In the genomic region with DNA sequence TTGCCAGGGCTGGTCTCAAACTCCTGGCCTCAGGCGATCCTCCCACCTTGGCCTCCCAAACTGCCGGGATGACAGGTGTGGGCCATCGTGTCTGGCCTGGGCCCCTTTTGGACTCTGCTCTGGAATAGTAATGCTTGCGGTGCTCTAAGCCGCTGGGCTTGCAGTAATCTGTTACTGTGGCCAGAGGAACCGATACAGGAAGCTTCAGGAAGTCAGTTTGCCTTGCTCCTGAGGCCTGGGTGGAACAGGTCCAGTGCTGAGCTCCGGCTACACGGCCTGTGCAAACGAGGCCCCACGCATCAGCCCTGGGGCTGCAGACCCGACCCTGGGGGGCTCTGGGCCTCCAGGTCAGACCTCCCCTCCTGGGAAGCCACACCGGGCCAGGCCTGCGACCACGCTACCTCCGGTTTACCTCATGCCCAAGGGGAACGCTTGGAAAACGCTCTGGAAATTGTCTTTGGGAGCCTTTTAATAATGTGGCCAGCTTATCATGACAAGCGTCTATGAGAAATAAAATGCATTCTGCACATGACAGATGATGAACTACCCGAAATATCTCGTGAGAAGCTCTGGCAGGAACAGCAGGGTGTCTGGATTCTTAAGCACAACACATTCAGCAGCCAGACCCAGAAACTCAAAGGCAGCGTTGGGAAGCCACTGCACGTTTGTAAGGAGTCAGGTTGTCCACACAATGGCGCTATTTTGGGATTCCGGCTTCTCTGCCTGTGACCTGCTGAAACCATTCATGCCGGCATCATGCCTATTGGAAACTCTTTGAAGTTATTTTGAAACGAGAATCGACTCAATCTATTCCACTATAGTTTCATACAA, we compare ENCODE assay signal across 2 cellular contexts.
A peak's percentile ranks its signal among the peaks of the same experiment; 100 is the strongest.
TF ChIP-seq lines count a peak whose summit lies in the region.

No MANE protein-coding gene starts in this region.

TF ChIP-seq in GM23338, 12 proteins besides CTCF, POLR2A, EP300 and RAD21 (continues in another document):
- TF ChIP-seq, protein P1, sequence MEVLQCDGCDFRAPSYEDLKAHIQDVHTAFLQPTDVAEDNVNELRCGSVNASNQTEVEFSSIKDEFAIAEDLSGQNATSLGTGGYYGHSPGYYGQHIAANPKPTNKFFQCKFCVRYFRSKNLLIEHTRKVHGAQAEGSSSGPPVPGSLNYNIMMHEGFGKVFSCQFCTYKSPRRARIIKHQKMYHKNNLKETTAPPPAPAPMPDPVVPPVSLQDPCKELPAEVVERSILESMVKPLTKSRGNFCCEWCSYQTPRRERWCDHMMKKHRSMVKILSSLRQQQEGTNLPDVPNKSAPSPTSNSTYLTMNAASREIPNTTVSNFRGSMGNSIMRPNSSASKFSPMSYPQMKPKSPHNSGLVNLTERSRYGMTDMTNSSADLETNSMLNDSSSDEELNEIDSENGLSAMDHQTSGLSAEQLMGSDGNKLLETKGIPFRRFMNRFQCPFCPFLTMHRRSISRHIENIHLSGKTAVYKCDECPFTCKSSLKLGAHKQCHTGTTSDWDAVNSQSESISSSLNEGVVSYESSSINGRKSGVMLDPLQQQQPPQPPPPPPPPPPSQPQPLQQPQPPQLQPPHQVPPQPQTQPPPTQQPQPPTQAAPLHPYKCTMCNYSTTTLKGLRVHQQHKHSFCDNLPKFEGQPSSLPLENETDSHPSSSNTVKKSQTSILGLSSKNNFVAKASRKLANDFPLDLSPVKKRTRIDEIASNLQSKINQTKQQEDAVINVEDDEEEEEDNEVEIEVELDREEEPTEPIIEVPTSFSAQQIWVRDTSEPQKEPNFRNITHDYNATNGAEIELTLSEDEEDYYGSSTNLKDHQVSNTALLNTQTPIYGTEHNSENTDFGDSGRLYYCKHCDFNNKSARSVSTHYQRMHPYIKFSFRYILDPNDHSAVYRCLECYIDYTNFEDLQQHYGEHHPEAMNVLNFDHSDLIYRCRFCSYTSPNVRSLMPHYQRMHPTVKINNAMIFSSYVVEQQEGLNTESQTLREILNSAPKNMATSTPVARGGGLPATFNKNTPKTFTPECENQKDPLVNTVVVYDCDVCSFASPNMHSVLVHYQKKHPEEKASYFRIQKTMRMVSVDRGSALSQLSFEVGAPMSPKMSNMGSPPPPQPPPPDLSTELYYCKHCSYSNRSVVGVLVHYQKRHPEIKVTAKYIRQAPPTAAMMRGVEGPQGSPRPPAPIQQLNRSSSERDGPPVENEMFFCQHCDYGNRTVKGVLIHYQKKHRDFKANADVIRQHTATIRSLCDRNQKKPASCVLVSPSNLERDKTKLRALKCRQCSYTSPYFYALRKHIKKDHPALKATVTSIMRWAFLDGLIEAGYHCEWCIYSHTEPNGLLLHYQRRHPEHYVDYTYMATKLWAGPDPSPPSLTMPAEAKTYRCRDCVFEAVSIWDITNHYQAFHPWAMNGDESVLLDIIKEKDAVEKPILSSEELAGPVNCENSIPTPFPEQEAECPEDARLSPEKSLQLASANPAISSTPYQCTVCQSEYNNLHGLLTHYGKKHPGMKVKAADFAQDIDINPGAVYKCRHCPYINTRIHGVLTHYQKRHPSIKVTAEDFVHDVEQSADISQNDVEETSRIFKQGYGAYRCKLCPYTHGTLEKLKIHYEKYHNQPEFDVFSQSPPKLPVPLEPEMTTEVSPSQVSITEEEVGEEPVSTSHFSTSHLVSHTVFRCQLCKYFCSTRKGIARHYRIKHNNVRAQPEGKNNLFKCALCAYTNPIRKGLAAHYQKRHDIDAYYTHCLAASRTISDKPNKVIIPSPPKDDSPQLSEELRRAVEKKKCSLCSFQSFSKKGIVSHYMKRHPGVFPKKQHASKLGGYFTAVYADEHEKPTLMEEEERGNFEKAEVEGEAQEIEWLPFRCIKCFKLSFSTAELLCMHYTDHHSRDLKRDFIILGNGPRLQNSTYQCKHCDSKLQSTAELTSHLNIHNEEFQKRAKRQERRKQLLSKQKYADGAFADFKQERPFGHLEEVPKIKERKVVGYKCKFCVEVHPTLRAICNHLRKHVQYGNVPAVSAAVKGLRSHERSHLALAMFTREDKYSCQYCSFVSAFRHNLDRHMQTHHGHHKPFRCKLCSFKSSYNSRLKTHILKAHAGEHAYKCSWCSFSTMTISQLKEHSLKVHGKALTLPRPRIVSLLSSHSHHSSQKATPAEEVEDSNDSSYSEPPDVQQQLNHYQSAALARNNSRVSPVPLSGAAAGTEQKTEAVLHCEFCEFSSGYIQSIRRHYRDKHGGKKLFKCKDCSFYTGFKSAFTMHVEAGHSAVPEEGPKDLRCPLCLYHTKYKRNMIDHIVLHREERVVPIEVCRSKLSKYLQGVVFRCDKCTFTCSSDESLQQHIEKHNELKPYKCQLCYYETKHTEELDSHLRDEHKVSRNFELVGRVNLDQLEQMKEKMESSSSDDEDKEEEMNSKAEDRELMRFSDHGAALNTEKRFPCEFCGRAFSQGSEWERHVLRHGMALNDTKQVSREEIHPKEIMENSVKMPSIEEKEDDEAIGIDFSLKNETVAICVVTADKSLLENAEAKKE (CRISPR knock-in tag; IDR thresholded peaks at IDR 0.05): no peak
- TF ChIP-seq ZNF114 (CRISPR knock-in tag; IDR thresholded peaks at IDR 0.05) (no peak), NANOG (IDR thresholded peaks at IDR 0.05; ENCODE audit: borderline replicate concordance) (no peak), CREB1 (CRISPR knock-in tag; IDR thresholded peaks at IDR 0.05; ENCODE audit: low read depth) (no peak), ZNF331 (CRISPR knock-in tag; IDR thresholded peaks at IDR 0.05; ENCODE audit: low read depth) (no peak)
- TF ChIP-seq, protein P2, sequence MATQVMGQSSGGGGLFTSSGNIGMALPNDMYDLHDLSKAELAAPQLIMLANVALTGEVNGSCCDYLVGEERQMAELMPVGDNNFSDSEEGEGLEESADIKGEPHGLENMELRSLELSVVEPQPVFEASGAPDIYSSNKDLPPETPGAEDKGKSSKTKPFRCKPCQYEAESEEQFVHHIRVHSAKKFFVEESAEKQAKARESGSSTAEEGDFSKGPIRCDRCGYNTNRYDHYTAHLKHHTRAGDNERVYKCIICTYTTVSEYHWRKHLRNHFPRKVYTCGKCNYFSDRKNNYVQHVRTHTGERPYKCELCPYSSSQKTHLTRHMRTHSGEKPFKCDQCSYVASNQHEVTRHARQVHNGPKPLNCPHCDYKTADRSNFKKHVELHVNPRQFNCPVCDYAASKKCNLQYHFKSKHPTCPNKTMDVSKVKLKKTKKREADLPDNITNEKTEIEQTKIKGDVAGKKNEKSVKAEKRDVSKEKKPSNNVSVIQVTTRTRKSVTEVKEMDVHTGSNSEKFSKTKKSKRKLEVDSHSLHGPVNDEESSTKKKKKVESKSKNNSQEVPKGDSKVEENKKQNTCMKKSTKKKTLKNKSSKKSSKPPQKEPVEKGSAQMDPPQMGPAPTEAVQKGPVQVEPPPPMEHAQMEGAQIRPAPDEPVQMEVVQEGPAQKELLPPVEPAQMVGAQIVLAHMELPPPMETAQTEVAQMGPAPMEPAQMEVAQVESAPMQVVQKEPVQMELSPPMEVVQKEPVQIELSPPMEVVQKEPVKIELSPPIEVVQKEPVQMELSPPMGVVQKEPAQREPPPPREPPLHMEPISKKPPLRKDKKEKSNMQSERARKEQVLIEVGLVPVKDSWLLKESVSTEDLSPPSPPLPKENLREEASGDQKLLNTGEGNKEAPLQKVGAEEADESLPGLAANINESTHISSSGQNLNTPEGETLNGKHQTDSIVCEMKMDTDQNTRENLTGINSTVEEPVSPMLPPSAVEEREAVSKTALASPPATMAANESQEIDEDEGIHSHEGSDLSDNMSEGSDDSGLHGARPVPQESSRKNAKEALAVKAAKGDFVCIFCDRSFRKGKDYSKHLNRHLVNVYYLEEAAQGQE (IDR thresholded peaks at IDR 0.05; ENCODE audit: unreplicated experiment): no peak
- TF ChIP-seq, protein P3, sequence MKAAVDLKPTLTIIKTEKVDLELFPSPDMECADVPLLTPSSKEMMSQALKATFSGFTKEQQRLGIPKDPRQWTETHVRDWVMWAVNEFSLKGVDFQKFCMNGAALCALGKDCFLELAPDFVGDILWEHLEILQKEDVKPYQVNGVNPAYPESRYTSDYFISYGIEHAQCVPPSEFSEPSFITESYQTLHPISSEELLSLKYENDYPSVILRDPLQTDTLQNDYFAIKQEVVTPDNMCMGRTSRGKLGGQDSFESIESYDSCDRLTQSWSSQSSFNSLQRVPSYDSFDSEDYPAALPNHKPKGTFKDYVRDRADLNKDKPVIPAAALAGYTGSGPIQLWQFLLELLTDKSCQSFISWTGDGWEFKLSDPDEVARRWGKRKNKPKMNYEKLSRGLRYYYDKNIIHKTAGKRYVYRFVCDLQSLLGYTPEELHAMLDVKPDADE (IDR thresholded peaks at IDR 0.05): no peak

TF ChIP-seq in SK-N-SH, 30 proteins besides CTCF, POLR2A, EP300 and RAD21 (continued from another document):
- TF ChIP-seq MXI1 (IDR thresholded peaks at IDR 0.05; ENCODE audit: low read depth, low read length): peak; percentile 90
- no peak for TF ChIP-seq RXRA (IDR thresholded peaks at IDR 0.05; ENCODE audit: borderline replicate concordance, low read depth)
- peak; percentile 91 for TF ChIP-seq CHD2 (IDR thresholded peaks at IDR 0.05; ENCODE audit: low read length, partially characterized antibody)
- TF ChIP-seq, protein P4, sequence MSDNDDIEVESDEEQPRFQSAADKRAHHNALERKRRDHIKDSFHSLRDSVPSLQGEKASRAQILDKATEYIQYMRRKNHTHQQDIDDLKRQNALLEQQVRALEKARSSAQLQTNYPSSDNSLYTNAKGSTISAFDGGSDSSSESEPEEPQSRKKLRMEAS (IDR thresholded peaks at IDR 0.05; ENCODE audit: low read depth): no peak
- TF ChIP-seq, protein P5, sequence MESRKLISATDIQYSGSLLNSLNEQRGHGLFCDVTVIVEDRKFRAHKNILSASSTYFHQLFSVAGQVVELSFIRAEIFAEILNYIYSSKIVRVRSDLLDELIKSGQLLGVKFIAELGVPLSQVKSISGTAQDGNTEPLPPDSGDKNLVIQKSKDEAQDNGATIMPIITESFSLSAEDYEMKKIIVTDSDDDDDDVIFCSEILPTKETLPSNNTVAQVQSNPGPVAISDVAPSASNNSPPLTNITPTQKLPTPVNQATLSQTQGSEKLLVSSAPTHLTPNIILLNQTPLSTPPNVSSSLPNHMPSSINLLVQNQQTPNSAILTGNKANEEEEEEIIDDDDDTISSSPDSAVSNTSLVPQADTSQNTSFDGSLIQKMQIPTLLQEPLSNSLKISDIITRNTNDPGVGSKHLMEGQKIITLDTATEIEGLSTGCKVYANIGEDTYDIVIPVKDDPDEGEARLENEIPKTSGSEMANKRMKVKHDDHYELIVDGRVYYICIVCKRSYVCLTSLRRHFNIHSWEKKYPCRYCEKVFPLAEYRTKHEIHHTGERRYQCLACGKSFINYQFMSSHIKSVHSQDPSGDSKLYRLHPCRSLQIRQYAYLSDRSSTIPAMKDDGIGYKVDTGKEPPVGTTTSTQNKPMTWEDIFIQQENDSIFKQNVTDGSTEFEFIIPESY (IDR thresholded peaks at IDR 0.05; ENCODE audit: borderline replicate concordance, low read depth): no peak
- TF ChIP-seq RCOR1 (IDR thresholded peaks at IDR 0.05; ENCODE audit: low read length): peak; percentile 81
- TF ChIP-seq, protein P6, sequence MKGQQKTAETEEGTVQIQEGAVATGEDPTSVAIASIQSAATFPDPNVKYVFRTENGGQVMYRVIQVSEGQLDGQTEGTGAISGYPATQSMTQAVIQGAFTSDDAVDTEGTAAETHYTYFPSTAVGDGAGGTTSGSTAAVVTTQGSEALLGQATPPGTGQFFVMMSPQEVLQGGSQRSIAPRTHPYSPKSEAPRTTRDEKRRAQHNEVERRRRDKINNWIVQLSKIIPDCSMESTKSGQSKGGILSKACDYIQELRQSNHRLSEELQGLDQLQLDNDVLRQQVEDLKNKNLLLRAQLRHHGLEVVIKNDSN (IDR thresholded peaks at IDR 0.05; ENCODE audit: borderline replicate concordance, low read depth): no peak
- TF ChIP-seq TAF1 (IDR thresholded peaks at IDR 0.05; ENCODE audit: borderline replicate concordance, low read depth, low read length): no peak
- no peak for TF ChIP-seq FOSL2 (IDR thresholded peaks at IDR 0.05; ENCODE audit: borderline replicate concordance, low read depth)
- TF ChIP-seq, protein P7, sequence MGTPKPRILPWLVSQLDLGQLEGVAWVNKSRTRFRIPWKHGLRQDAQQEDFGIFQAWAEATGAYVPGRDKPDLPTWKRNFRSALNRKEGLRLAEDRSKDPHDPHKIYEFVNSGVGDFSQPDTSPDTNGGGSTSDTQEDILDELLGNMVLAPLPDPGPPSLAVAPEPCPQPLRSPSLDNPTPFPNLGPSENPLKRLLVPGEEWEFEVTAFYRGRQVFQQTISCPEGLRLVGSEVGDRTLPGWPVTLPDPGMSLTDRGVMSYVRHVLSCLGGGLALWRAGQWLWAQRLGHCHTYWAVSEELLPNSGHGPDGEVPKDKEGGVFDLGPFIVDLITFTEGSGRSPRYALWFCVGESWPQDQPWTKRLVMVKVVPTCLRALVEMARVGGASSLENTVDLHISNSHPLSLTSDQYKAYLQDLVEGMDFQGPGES (IDR thresholded peaks at IDR 0.05; ENCODE audit: low read depth, low read length): no peak
- TF ChIP-seq, protein P2 (IDR thresholded peaks at IDR 0.05; ENCODE audit: low read depth, low read length): no peak
TF ChIP-seq in SK-N-SH: peak in this region for 5.
